In genomic region chr5:43604699-43605098, GRCh38 we compare ENCODE assay signal across 11 cellular contexts. TPM values are rescaled to one million over a fixed set of nuclear protein-coding genes. Genes with fewer than 3 reads are reported as not detected.
DNase-seq lines count a peak whose midpoint lies in the region; ATAC-seq and TF ChIP-seq lines count a peak whose summit lies in the region.
"Had no signal": no experiment of that assay in that cellular context is flagged by ENCODE, and none has a peak within 500 bp of the region (broad histone marks: within the 10 kb centered on the region; RNA-seq: fewer than 3 reads in every experiment).

No MANE protein-coding gene starts in this region.

- no peak for DNase-seq in activated naive CD4-positive, alpha-beta T cell treated with anti-CD3 and anti-CD28 coated beads, Interleukin-2, amount 10 ng/mL, durations not matched to agents 7 days and 5 days
- no peak for DNase-seq in activated naive CD4-positive, alpha-beta T cell (lab: John Stamatoyannopoulos, UW)
- no peak for DNase-seq in WTC11 (ENCODE audit: low spot score)
- DNase-seq in stimulated activated naive B cell treated with anti-CD40 and anti-IgM and Interleukin-4, amounts not matched to agents 10 μg/mL and 1 μg/mL and 100 μg/mL, for 72 hours, result no peak
- no peak for DNase-seq in GM13977 (ENCODE audit: low spot score)
- DNase-seq: activated CD4-positive, alpha-beta T cell treated with anti-CD3 and anti-CD28 coated beads for 48 hours; lower lobe of right lung; NCI-H2029 treated with DMSO at 0.1 percent for 48 hours had no signal

- in situ Hi-C loops in GM13977 (cut with MboI; ENCODE audit: low pct_unique_long_range_greater_than_20kb, low sequenced_read_pairs, unreplicated experiment), result no loop called here

- no peaks in the 10 kb centered on the region for H3K9me3 Mint-ChIP-seq in activated naive CD4-positive, alpha-beta T cell treated with anti-CD3 and anti-CD28 coated beads, Interleukin-2, amount 10 ng/mL, durations not matched to agents 7 days and 5 days
- H3K9me3 Mint-ChIP-seq in WTC11, result peaks cover 19% of the 10 kb centered on the region
- no peaks in the 10 kb centered on the region for H3K9me3 Mint-ChIP-seq in stimulated activated naive B cell treated with anti-CD40 and anti-IgM and Interleukin-4, amounts not matched to agents 10 μg/mL and 1 μg/mL and 100 μg/mL, for 72 hours

- peak overlapping the region; percentile 58 for H3K27ac ChIP-seq in layer of hippocampus (ENCODE audit: low read depth, low read length)

- POLR2A ChIA-PET in WTC11 (lab: Charles Lee), result no interaction called here

- CTCF ChIA-PET in activated naive CD4-positive, alpha-beta T cell treated with anti-CD3 and anti-CD28 coated beads, Interleukin-2, amount 10 ng/mL, durations not matched to agents 7 days and 5 days (lab: Charles Lee), result interaction anchor here (0.7 to 2.6 kb wide), 2 partner anchors 26 to 589 kb away, joined by 4 to 10 read pairs; no protein-coding TSS in a partner anchor
- CTCF ChIA-PET in WTC11 (lab: Charles Lee), result interaction anchor here (0.6 kb wide), 1 partner anchor 27 kb away, joined by 3 read pairs; no protein-coding TSS in a partner anchor

- peak overlapping the region; percentile 87 for H3K4me3 Mint-ChIP-seq in activated naive CD4-positive, alpha-beta T cell treated with anti-CD3 and anti-CD28 coated beads, Interleukin-2, amount 10 ng/mL, durations not matched to agents 7 days and 5 days
- peak overlapping the region; percentile 74; the same call in 1 of the 2 replicates for H3K4me3 Mint-ChIP-seq in WTC11
- peak overlapping the region; percentile 50 to 99 for H3K4me3 Mint-ChIP-seq in stimulated activated naive B cell treated with anti-CD40 and anti-IgM and Interleukin-4, amounts not matched to agents 10 μg/mL and 1 μg/mL and 100 μg/mL, for 72 hours

- peaks cover 26% of the 10 kb centered on the region for H3K36me3 Mint-ChIP-seq in activated naive CD4-positive, alpha-beta T cell treated with anti-CD3 and anti-CD28 coated beads, Interleukin-2, amount 10 ng/mL, durations not matched to agents 7 days and 5 days
- H3K36me3 Mint-ChIP-seq in WTC11, result peaks cover 19% of the 10 kb centered on the region
- peaks cover 18 to 34% of the 10 kb centered on the region in 2 donors for H3K36me3 Mint-ChIP-seq in stimulated activated naive B cell treated with anti-CD40 and anti-IgM and Interleukin-4, amounts not matched to agents 10 μg/mL and 1 μg/mL and 100 μg/mL, for 72 hours

- no peak for TF ChIP-seq CTCF in WTC11 (IDR thresholded peaks at IDR 0.05)
- no peak for TF ChIP-seq CTCF in GM13977 (IDR thresholded peaks at IDR 0.05; ENCODE audit: extremely low read depth, insufficient read depth, missing control alignments)

- H3K27ac Mint-ChIP-seq in activated naive CD4-positive, alpha-beta T cell treated with anti-CD3 and anti-CD28 coated beads, Interleukin-2, amount 10 ng/mL, durations not matched to agents 7 days and 5 days, result no peak overlapping the region
- H3K27ac Mint-ChIP-seq in WTC11, result no peak overlapping the region
- peak overlapping the region; percentile 25 for H3K27ac Mint-ChIP-seq in stimulated activated naive B cell treated with anti-CD40 and anti-IgM and Interleukin-4, amounts not matched to agents 10 μg/mL and 1 μg/mL and 100 μg/mL, for 72 hours

- ATAC-seq in WTC11 (no peak), GM19324 (IDR thresholded peaks at IDR 0.05; ENCODE audit: low FRiP score, unreplicated experiment) (no peak), GM19351 (IDR thresholded peaks at IDR 0.05; ENCODE audit: unreplicated experiment) (no peak)
- no peak for ATAC-seq in stimulated activated naive B cell treated with anti-CD40 and anti-IgM and Interleukin-4, amounts not matched to agents 10 μg/mL and 1 μg/mL and 100 μg/mL, for 72 hours (replicated peaks)

- H3K27me3 Mint-ChIP-seq in activated naive CD4-positive, alpha-beta T cell treated with anti-CD3 and anti-CD28 coated beads, Interleukin-2, amount 10 ng/mL, durations not matched to agents 7 days and 5 days, result no peaks in the 10 kb centered on the region
- H3K27me3 Mint-ChIP-seq in WTC11 (ENCODE audit: low read depth), result no peaks in the 10 kb centered on the region
- no peaks in the 10 kb centered on the region for H3K27me3 Mint-ChIP-seq in stimulated activated naive B cell treated with anti-CD40 and anti-IgM and Interleukin-4, amounts not matched to agents 10 μg/mL and 1 μg/mL and 100 μg/mL, for 72 hours

- no peaks in the 10 kb centered on the region for H3K27me3 ChIP-seq in layer of hippocampus (ENCODE audit: control insufficient read depth, insufficient read depth, low read length)

- peaks cover 54% of the 10 kb centered on the region for H3K4me1 Mint-ChIP-seq in activated naive CD4-positive, alpha-beta T cell treated with anti-CD3 and anti-CD28 coated beads, Interleukin-2, amount 10 ng/mL, durations not matched to agents 7 days and 5 days
- H3K4me1 Mint-ChIP-seq in WTC11, result peaks cover 40% of the 10 kb centered on the region
- H3K4me1 Mint-ChIP-seq in stimulated activated naive B cell treated with anti-CD40 and anti-IgM and Interleukin-4, amounts not matched to agents 10 μg/mL and 1 μg/mL and 100 μg/mL, for 72 hours, result peaks cover 17 to 61% of the 10 kb centered on the region in 2 donors

TF ChIP-seq in WTC11, 78 proteins besides CTCF, POLR2A, EP300 and RAD21:
- TF ChIP-seq EMX1 (CRISPR knock-in tag; IDR thresholded peaks at IDR 0.05) (no peak), ZNF121 (CRISPR knock-in tag; IDR thresholded peaks at IDR 0.05) (0 out of 2 replicates have a peak, but pooled peaks have one; percentile 25)
- TF ChIP-seq, protein P1, sequence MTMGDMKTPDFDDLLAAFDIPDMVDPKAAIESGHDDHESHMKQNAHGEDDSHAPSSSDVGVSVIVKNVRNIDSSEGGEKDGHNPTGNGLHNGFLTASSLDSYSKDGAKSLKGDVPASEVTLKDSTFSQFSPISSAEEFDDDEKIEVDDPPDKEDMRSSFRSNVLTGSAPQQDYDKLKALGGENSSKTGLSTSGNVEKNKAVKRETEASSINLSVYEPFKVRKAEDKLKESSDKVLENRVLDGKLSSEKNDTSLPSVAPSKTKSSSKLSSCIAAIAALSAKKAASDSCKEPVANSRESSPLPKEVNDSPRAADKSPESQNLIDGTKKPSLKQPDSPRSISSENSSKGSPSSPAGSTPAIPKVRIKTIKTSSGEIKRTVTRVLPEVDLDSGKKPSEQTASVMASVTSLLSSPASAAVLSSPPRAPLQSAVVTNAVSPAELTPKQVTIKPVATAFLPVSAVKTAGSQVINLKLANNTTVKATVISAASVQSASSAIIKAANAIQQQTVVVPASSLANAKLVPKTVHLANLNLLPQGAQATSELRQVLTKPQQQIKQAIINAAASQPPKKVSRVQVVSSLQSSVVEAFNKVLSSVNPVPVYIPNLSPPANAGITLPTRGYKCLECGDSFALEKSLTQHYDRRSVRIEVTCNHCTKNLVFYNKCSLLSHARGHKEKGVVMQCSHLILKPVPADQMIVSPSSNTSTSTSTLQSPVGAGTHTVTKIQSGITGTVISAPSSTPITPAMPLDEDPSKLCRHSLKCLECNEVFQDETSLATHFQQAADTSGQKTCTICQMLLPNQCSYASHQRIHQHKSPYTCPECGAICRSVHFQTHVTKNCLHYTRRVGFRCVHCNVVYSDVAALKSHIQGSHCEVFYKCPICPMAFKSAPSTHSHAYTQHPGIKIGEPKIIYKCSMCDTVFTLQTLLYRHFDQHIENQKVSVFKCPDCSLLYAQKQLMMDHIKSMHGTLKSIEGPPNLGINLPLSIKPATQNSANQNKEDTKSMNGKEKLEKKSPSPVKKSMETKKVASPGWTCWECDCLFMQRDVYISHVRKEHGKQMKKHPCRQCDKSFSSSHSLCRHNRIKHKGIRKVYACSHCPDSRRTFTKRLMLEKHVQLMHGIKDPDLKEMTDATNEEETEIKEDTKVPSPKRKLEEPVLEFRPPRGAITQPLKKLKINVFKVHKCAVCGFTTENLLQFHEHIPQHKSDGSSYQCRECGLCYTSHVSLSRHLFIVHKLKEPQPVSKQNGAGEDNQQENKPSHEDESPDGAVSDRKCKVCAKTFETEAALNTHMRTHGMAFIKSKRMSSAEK (CRISPR knock-in tag; IDR thresholded peaks at IDR 0.05; ENCODE audit: borderline replicate concordance), result no peak

RNA-seq across cellular contexts. Expression of gene NNT, which starts 1.7 kb away (rescaled TPM):
- 32.0 to 37.6 TPM (median 33.1 TPM) in 3 replicates for total RNA-seq in WTC11 (2021)

RNA-seq across cellular contexts. Expression of gene PAIP1, which starts 47.8 kb away (rescaled TPM):
- 82.5 to 85.2 TPM (median 83.5 TPM) in 3 replicates for total RNA-seq in WTC11 (2021)
